27 cellular contexts compared by ENCODE assay signal in the genomic region with DNA sequence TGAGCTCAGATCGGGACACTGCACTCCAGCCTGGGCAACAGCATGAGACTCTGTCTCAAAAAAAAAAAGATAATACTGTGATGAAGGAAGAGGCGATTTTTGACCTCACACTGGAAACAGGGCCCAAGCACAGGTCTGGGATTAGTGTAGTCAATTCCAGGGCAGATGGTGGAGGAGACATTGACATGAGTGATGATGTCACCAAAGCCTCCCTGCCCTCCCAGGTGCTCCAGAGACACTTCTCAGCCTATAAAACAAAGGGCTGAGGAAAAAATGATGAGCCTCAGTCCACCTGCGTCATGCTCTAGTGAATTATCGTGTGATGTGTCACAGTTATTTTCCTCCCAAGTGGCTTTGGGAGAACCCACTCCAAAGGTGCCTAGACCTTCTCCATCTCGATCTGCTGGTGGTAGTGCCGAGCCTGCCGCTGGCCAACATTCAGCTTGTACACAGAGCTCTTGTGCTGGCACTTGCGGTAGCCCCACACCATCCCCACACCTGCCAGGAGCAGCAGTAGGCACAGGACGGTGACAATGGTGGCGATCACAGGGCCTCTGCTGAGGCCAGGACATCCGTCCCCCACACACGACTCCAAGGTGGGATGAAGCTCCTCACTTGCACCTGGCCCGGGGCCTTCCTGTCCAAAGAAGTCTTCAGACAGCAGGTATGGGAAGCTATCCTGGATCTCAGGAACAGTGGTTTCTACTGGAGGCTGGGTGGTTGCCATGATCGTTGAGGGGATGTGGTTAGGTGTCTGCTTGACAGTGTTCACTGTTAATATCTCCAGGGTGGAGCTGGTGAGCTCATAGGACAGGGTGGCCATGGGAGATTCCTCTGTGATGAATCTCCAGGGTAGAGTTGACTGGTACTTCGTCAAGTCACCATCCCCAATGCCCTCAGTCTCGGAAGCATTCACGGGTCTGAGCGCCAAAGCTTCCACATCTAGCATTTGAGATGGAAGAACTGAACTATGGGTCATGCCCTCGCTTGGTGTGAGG. TPM values are rescaled to one million over a fixed set of nuclear protein-coding genes. Genes with fewer than 3 reads are reported as not detected.
DNase-seq lines count a peak whose midpoint lies in the region; ATAC-seq, FAIRE-seq and TF ChIP-seq lines count a peak whose summit lies in the region.
"Had no signal": no experiment of that assay in that cellular context is flagged by ENCODE, and none has a peak within 500 bp of the region (broad histone marks: within the 10 kb centered on the region; RNA-seq: fewer than 3 reads in every experiment).

No MANE protein-coding gene starts in this region.

- POLR2A ChIA-PET in A549 (lab: Yijun Ruan, JAX), result no interaction called here

- FAIRE-seq in A549 (lab: Jason Lieb, UNC), result no peak
- no peak for FAIRE-seq in RCC 7860 (lab: Jason Lieb, UNC)
- FAIRE-seq: GM12891, GM19239 had no signal

- DNase-seq in A549 (ENCODE audit: low read depth in 1 of 2, low spot score in 1 of 2), result no peak
- peak; percentile 46 for DNase-seq in ELR (ENCODE audit: low read depth)
- peak; percentile 57 for DNase-seq in RCC 7860 (ENCODE audit: low spot score)
- DNase-seq in foreskin keratinocyte, result peak; percentile 17 to 34
- no peak for DNase-seq in NCI-H2196 (lab: John Stamatoyannopoulos, UW; ENCODE audit: unreplicated experiment)
- DNase-seq in ACHN, result no peak
- DNase-seq: activated CD4-positive, alpha-beta T cell treated with anti-CD3 and anti-CD28 coated beads for 48 hours; effector CD4-positive, alpha-beta T cell; erythroblast; foreskin melanocyte; hypothalamus; MM.1S; NCI-H1436 treated with DMSO at 0.1 percent for 48 hours; NCI-H774; PC-9; SJCRH30; stimulated activated CD4-positive, alpha-beta T cell treated with anti-CD3 and anti-CD28 coated beads, Interleukin-1b, Interleukin-23, amount 100 ng/mL, for 48 hours; T-helper 1 cell had no signal

- CTCF ChIA-PET in A549 (lab: Yijun Ruan, JAX), result interaction anchor here (0.9 kb wide), 1 partner anchor 23 kb away, joined by 3 read pairs; no protein-coding TSS in a partner anchor

- no peaks in the 10 kb centered on the region for H3K4me1 ChIP-seq in A549
- no peaks in the 10 kb centered on the region for H3K4me1 ChIP-seq in foreskin keratinocyte
- H3K4me1 ChIP-seq: suprapubic skin had no signal

- no peak overlapping the region for H3K4me2 ChIP-seq in A549
- H3K4me2 ChIP-seq: PC-9 had no signal

- in situ Hi-C loops in ACHN (cut with HindIII; ENCODE audit: low pct_ligation_motif_present, low pct_unique_long_range_greater_than_20kb, low sequenced_read_pairs), result no loop called here

- TF ChIP-seq CTCF in A549 (IDR thresholded peaks at IDR 0.05) (no peak), foreskin keratinocyte (conservative IDR thresholded peaks at IDR 0.05) (no peak)

- H3K27me3 ChIP-seq in foreskin keratinocyte, result peaks cover 6% of the 10 kb centered on the region
- H3K27me3 ChIP-seq: neutrophil, SJCRH30, suprapubic skin, vagina had no signal

- no peak for TF ChIP-seq EP300 in A549 (IDR thresholded peaks at IDR 0.05)

- ATAC-seq in A549 (peak; percentile 25 to 44; a peak in 3 of 6 replicates), foreskin keratinocyte (peak; percentile 54), HG03439 (IDR thresholded peaks at IDR 0.05; ENCODE audit: unreplicated experiment) (no peak), GM18861 (IDR thresholded peaks at IDR 0.05; ENCODE audit: unreplicated experiment) (no peak)

- TF ChIP-seq POLR2A in A549 (IDR thresholded peaks at IDR 0.05; ENCODE audit: low read length), result no peak

- WGBS in A549 (ENCODE audit: missing lambda C conversion rate), result 71% methylated on average over 17 of the region's 19 CpGs

- no peaks in the 10 kb centered on the region for H3K9me3 ChIP-seq in A549
- H3K9me3 ChIP-seq: neutrophil, SJCRH30, suprapubic skin, vagina had no signal

- H3K27ac ChIP-seq in A549 (no peak overlapping the region), foreskin keratinocyte (no peak overlapping the region)
- H3K27ac ChIP-seq: C4-2B, neutrophil, PC-9, SJCRH30, skin epidermis, suprapubic skin, vagina had no signal

- TF ChIP-seq RAD21 in A549 (conservative IDR thresholded peaks at IDR 0.05 in 1 of 2, IDR thresholded peaks at IDR 0.05 in 1 of 2), result no peak

- no peak overlapping the region for H3K4me3 ChIP-seq in A549
- H3K4me3 ChIP-seq: PC-9, SJCRH30, skin epidermis, suprapubic skin, vagina had no signal

TF ChIP-seq in A549, 52 proteins besides CTCF, POLR2A, EP300 and RAD21:
- TF ChIP-seq, protein P1, sequence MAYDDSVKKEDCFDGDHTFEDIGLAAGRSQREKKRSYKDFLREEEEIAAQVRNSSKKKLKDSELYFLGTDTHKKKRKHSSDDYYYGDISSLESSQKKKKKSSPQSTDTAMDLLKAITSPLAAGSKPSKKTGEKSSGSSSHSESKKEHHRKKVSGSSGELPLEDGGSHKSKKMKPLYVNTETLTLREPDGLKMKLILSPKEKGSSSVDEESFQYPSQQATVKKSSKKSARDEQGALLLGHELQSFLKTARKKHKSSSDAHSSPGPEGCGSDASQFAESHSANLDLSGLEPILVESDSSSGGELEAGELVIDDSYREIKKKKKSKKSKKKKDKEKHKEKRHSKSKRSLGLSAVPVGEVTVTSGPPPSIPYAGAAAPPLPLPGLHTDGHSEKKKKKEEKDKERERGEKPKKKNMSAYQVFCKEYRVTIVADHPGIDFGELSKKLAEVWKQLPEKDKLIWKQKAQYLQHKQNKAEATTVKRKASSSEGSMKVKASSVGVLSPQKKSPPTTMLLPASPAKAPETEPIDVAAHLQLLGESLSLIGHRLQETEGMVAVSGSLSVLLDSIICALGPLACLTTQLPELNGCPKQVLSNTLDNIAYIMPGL (CRISPR knock-in tag; IDR thresholded peaks at IDR 0.05; ENCODE audit: borderline replicate concordance), result no peak
- TF ChIP-seq CBX8 (IDR thresholded peaks at IDR 0.05), result no peak

RNA-seq across cellular contexts. Expression of a gene that starts 38.8 kb away (rescaled TPM):
- polyA plus RNA-seq in A549 (2011; rRNA removed) (355 and 384 TPM in 2 replicates), A549 (2017; fragmentation: RNase III; extraction: RNeasy Plus Mini Kit Qiagen cat#74134 plus additional on column Dnase treatment) (173 to 185 TPM (median 181 TPM) in 3 replicates), foreskin keratinocyte (116 and 138 TPM in 2 replicates)
- 141 and 207 TPM in 2 replicates for polyA plus RNA-seq in A549 (2012; cell fraction: cytosol; rRNA removed)
- 73.1 and 74.0 TPM in 2 replicates for polyA plus RNA-seq in A549 (2012; cell fraction: nucleus; rRNA removed)
- polyA minus RNA-seq in A549 (2011; rRNA and poly(A)+ RNA removed), result 135 and 148 TPM in 2 replicates
- total RNA-seq in foreskin keratinocyte, result 122 and 139 TPM in 2 replicates

RNA-seq across cellular contexts. Expression of a gene that starts 55.7 kb away (rescaled TPM):
- 90.4 and 101 TPM in 2 replicates for polyA plus RNA-seq in A549 (2011; rRNA removed)
- 33.7 and 43.9 TPM in 2 replicates for polyA plus RNA-seq in A549 (2012; cell fraction: cytosol; rRNA removed)
- 64.9 and 83.8 TPM in 2 replicates for polyA plus RNA-seq in A549 (2012; cell fraction: nucleus; rRNA removed)
- polyA plus RNA-seq in A549 (2017; fragmentation: RNase III; extraction: RNeasy Plus Mini Kit Qiagen cat#74134 plus additional on column Dnase treatment), result 44.3 to 53.3 TPM (median 51.7 TPM) in 3 replicates
- polyA minus RNA-seq in A549 (2011; rRNA and poly(A)+ RNA removed), result 71.1 and 74.4 TPM in 2 replicates
- total RNA-seq in foreskin keratinocyte, result 49.8 and 51.2 TPM in 2 replicates
- polyA plus RNA-seq in foreskin keratinocyte, result 40.5 and 43.5 TPM in 2 replicates

RNA-seq across cellular contexts. Expression of a gene that starts 55.7 kb away (rescaled TPM):
- 2.4 and 2.5 TPM in 2 replicates for polyA plus RNA-seq in A549 (2011; rRNA removed)
- 1.4 and 1.6 TPM in 2 replicates for polyA plus RNA-seq in A549 (2012; cell fraction: cytosol; rRNA removed)
- 2.2 and 2.9 TPM in 2 replicates for polyA plus RNA-seq in A549 (2012; cell fraction: nucleus; rRNA removed)
- polyA plus RNA-seq in A549 (2017; fragmentation: RNase III; extraction: RNeasy Plus Mini Kit Qiagen cat#74134 plus additional on column Dnase treatment), result 1.0 to 1.3 TPM (median 1.1 TPM) in 3 replicates
- 9.3 and 11.3 TPM in 2 replicates for polyA minus RNA-seq in A549 (2011; rRNA and poly(A)+ RNA removed)
- 5.5 and 6.0 TPM in 2 replicates for total RNA-seq in foreskin keratinocyte
- 0.30 and 0.31 TPM in 2 replicates for polyA plus RNA-seq in foreskin keratinocyte

Comparison
In these comparisons a context has a peak if more than half of its experiments do, and no peak if none do; other contexts are left out.
1. ATAC-seq: peak in A549 (2 of 2) and foreskin keratinocyte (single experiment); none in HG03439 (single experiment) and GM18861 (single experiment).
2. DNase-seq: peak in ELR (single experiment), RCC 7860 (single experiment) and foreskin keratinocyte (2 of 2); none in A549 (0 of 2), NCI-H2196 (single experiment) and ACHN (single experiment).